In genomic region chr16:50303041-50303604, GRCh38 we compare ENCODE assay signal across 1 cellular context.
TF ChIP-seq lines count a peak whose summit lies in the region.

No MANE protein-coding gene starts in this region.

TF ChIP-seq in HepG2, 621 proteins besides CTCF, POLR2A, EP300 and RAD21 (continued from another document):
- TF ChIP-seq ZFYVE20 (CRISPR knock-in tag; IDR thresholded peaks at IDR 0.05; ENCODE audit: borderline replicate concordance, low read depth) (no peak), ZFP62 (CRISPR knock-in tag; IDR thresholded peaks at IDR 0.05) (no peak), ZNF3 (CRISPR knock-in tag; IDR thresholded peaks at IDR 0.05) (no peak), ZNF687 (CRISPR knock-in tag; IDR thresholded peaks at IDR 0.05) (peak; percentile 33; the same call in 1 of the 2 replicates), SPEN (CRISPR knock-in tag; IDR thresholded peaks at IDR 0.05; ENCODE audit: low read depth) (no peak), ZNF704 (CRISPR knock-in tag; IDR thresholded peaks at IDR 0.05; ENCODE audit: borderline replicate concordance) (no peak), NCOR1 (IDR thresholded peaks at IDR 0.05; ENCODE audit: borderline replicate concordance, low read length) (peak; percentile 66; the same call in 1 of the 2 replicates), ZNF550 (CRISPR knock-in tag; IDR thresholded peaks at IDR 0.05; ENCODE audit: borderline replicate concordance) (no peak), MED1 (CRISPR knock-in tag; IDR thresholded peaks at IDR 0.05) (no peak), ZNF609 (CRISPR knock-in tag; IDR thresholded peaks at IDR 0.05; ENCODE audit: borderline replicate concordance) (no peak), ZNF605 (CRISPR knock-in tag; IDR thresholded peaks at IDR 0.05) (0 out of 2 replicates have a peak, but pooled peaks have one; percentile 11), ZFX (CRISPR knock-in tag; IDR thresholded peaks at IDR 0.05; ENCODE audit: low read depth) (0 out of 2 replicates have a peak, but pooled peaks have one; percentile 34), SP140L (CRISPR knock-in tag; IDR thresholded peaks at IDR 0.05; ENCODE audit: borderline replicate concordance) (no peak), ZBTB20 (CRISPR knock-in tag; IDR thresholded peaks at IDR 0.05; ENCODE audit: borderline replicate concordance, low read depth) (no peak), GATAD2A (CRISPR knock-in tag; IDR thresholded peaks at IDR 0.05) (0 out of 2 replicates have a peak, but pooled peaks have one; percentile 22), ZNF792 (CRISPR knock-in tag; IDR thresholded peaks at IDR 0.05) (no peak), PAWR (CRISPR knock-in tag; IDR thresholded peaks at IDR 0.05; ENCODE audit: borderline replicate concordance) (no peak), TARDBP (CRISPR knock-in tag; IDR thresholded peaks at IDR 0.05) (no peak), MAFF (IDR thresholded peaks at IDR 0.05; ENCODE audit: low read depth, low read length) (no peak), MAX (IDR thresholded peaks at IDR 0.05) (peak; percentile 34; the same call in 1 of the 2 replicates), AKNA (CRISPR knock-in tag; IDR thresholded peaks at IDR 0.05; ENCODE audit: borderline replicate concordance) (no peak), TAF15 (IDR thresholded peaks at IDR 0.05; ENCODE audit: low read depth, low read length, poor library complexity, severe bottlenecking) (no peak), ZNF362 (CRISPR knock-in tag; IDR thresholded peaks at IDR 0.05; ENCODE audit: borderline replicate concordance) (no peak), HIVEP1 (CRISPR knock-in tag; IDR thresholded peaks at IDR 0.05) (0 out of 2 replicates have a peak, but pooled peaks have one; percentile 21), WIZ (CRISPR knock-in tag; IDR thresholded peaks at IDR 0.05) (no peak), FOXP1 (IDR thresholded peaks at IDR 0.05) (no peak), FOXP1 (CRISPR knock-in tag; IDR thresholded peaks at IDR 0.05) (0 out of 2 replicates have a peak, but pooled peaks have one; percentile 10), PHF5A (CRISPR knock-in tag; IDR thresholded peaks at IDR 0.05; ENCODE audit: low read depth, unreplicated experiment) (no peak), ZNF543 (CRISPR knock-in tag; IDR thresholded peaks at IDR 0.05) (no peak), ZNF598 (CRISPR knock-in tag; IDR thresholded peaks at IDR 0.05; ENCODE audit: borderline replicate concordance) (no peak)
